In the genomic region with DNA sequence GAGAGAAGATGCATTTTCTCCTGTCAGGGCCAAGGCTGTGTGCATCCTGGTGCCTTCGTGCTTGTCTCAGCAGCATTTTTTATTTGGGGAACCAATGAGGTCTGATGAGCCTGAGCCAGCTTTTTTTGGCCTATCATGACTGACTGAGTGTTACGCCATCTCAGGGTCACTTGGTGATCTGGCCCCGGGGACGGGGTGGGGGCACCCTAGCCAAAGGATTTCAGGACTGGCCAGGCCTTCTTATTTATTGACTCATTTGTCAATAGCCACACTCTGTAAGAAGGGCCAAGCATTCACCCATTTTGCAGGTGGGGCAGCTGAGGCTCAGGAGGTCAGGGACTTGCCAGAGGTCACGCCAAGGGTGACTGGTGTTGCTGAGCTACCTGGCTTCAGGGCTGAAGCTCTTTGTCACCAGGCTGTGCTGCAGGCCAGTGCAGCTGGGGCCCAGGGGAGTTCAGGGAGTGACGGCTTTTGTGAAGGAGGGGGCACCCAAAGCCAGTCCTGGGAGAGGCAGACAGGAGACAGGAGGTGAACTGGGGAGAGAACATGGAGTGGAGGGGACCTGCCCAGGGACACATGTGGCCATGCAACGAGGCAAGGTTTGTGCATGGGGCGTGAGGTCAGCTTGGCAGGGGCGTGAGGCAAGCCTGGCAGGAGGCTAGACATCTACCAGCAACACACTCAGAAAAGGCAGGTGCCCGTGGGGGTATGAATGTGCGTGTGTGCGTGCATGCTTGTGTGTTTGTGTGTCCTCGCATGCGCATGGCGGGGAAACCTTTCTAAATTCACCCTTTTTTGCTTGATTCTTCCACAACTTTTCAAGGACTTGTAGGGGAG, we compare ENCODE assay signal across 1 cellular context.
A peak's percentile ranks its signal among the peaks of the same experiment; 100 is the strongest.
TF ChIP-seq lines count a peak whose summit lies in the region.

No MANE protein-coding gene starts in this region.

TF ChIP-seq in H1, 55 proteins besides CTCF, POLR2A, EP300 and RAD21:
- TF ChIP-seq CHD2 (IDR thresholded peaks at IDR 0.05; ENCODE audit: low read length) = no peak
- TF ChIP-seq FOSL1 (IDR thresholded peaks at IDR 0.05; ENCODE audit: insufficient read depth, low read depth, low read length) = no peak
- no peak for TF ChIP-seq CTBP2 (IDR thresholded peaks at IDR 0.05; ENCODE audit: borderline replicate concordance, insufficient read depth, insufficient read length, low read length)
- no peak for TF ChIP-seq TAF1 (IDR thresholded peaks at IDR 0.05; ENCODE audit: low read depth, low read length)
- TF ChIP-seq CEBPB (IDR thresholded peaks at IDR 0.05; ENCODE audit: low read depth, low read length) = no peak
- TF ChIP-seq KDM1A (IDR thresholded peaks at IDR 0.05; ENCODE audit: borderline replicate concordance, low read length) = peak; percentile 28; the same call in 1 of the 2 replicates
- no peak for TF ChIP-seq SP1 (IDR thresholded peaks at IDR 0.05; ENCODE audit: low read depth, low read length)
- TF ChIP-seq, protein P1, sequence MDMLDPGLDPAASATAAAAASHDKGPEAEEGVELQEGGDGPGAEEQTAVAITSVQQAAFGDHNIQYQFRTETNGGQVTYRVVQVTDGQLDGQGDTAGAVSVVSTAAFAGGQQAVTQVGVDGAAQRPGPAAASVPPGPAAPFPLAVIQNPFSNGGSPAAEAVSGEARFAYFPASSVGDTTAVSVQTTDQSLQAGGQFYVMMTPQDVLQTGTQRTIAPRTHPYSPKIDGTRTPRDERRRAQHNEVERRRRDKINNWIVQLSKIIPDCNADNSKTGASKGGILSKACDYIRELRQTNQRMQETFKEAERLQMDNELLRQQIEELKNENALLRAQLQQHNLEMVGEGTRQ (IDR thresholded peaks at IDR 0.05; ENCODE audit: low read length) = no peak
